ENCODE assay signal across 1 cellular context in genomic region chr16:29815793-29816693, GRCh38.
TF ChIP-seq lines count a peak whose summit lies in the region.

Gene PAGR1, plus strand, starts transcription at chr16:29816152. Its CDS starts 374 bp downstream, at chr16:29816526.

TF ChIP-seq in GM23338, 12 proteins besides CTCF, POLR2A, EP300 and RAD21 (continued from another document):
- TF ChIP-seq REST (IDR thresholded peaks at IDR 0.05; ENCODE audit: unreplicated experiment): peak; percentile 7
- peak; percentile 89 for TF ChIP-seq CREB1 (CRISPR knock-in tag; IDR thresholded peaks at IDR 0.05; ENCODE audit: low read depth)
- no peak for TF ChIP-seq ZNF462 (CRISPR knock-in tag; IDR thresholded peaks at IDR 0.05)
